ENCODE assay signal across 10 cellular contexts in the genomic region with DNA sequence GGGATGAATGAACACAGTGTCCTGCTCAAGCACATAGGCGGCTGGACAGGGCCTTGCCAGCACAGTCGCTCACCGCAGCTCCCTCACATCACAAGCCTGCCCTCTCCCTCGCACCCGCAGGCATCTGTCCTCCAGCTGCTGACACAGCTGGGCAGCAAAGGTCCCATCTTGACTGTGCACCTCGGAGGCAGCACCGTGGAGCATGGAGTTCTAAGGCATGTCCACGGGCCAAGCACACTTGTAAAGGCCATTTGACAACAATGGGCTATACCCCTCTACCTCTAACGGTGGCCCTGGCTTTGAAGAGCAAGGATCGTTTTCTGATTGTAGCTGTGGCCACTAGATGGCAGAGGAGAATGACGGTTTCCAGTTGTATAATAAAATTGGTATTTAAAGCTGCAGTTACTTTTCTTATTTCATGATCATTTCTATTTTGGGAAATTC. TPM values are rescaled to one million over a fixed set of nuclear protein-coding genes. Genes with fewer than 3 reads are reported as not detected.
DNase-seq lines count a peak whose midpoint lies in the region; TF ChIP-seq lines count a peak whose summit lies in the region.
"Had no signal": no experiment of that assay in that cellular context is flagged by ENCODE, and none has a peak within 500 bp of the region (broad histone marks: within the 10 kb centered on the region; RNA-seq: fewer than 3 reads in every experiment).

No MANE protein-coding gene starts in this region.

- H3K27ac Mint-ChIP-seq in osteocyte (ENCODE audit: unreplicated experiment), result no peak overlapping the region

- H3K36me3 ChIP-seq in HAP-1 (replicated peaks), result peaks cover 4% of the 10 kb centered on the region
- H3K36me3 ChIP-seq: BLaER1 treated with 17β-estradiol and CSF1 and Interleukin-3, amounts not matched to agents 10 nM and 100 nM; neutrophil had no signal

- peaks cover 19% of the 10 kb centered on the region for H3K4me1 Mint-ChIP-seq in osteocyte (ENCODE audit: unreplicated experiment)

- peaks cover 7% of the 10 kb centered on the region for H3K36me3 Mint-ChIP-seq in osteocyte (ENCODE audit: unreplicated experiment)

- peak; percentile 49 for DNase-seq in DMS53 (lab: John Stamatoyannopoulos, UW)
- DNase-seq in DMS53 treated with DMSO at 0.1 percent for 48 hours (lab: John Stamatoyannopoulos, UW; ENCODE audit: unreplicated experiment), result no peak
- peak; percentile 32 to 48 for DNase-seq in HAP-1 (ENCODE audit: low spot score in 2 of 2)
- DNase-seq in SW480 (ENCODE audit: low spot score), result peak; percentile 36
- peak; percentile 43 for DNase-seq in fibroblast of the aortic adventitia (ENCODE audit: low read depth)
- DNase-seq in osteocyte (ENCODE audit: extremely low spot score, unreplicated experiment), result no peak
- DNase-seq in posterior vena cava (ENCODE audit: low spot score), result no peak
- no peak for DNase-seq in NCI-H128 (lab: John Stamatoyannopoulos, UW; ENCODE audit: unreplicated experiment)

- no peak overlapping the region for H3K4me3 ChIP-seq in HAP-1
- H3K4me3 ChIP-seq in fibroblast of the aortic adventitia (ENCODE audit: low read depth, low read length), result no peak overlapping the region
- H3K4me3 ChIP-seq: BLaER1 treated with 17β-estradiol and CSF1 and Interleukin-3, amounts not matched to agents 10 nM and 100 nM had no signal

- H3K4me3 Mint-ChIP-seq in osteocyte (ENCODE audit: unreplicated experiment), result no peak overlapping the region

- in situ Hi-C loops in HAP-1 (cut with MboI; ENCODE audit: low sequenced_read_pairs), result loop anchor here (5.0 to 25.0 kb wide), 3 partner anchors 224 to 586 kb away; no protein-coding TSS in a partner anchor

- peaks cover 13% of the 10 kb centered on the region for H3K4me1 ChIP-seq in HAP-1

- H3K9me3 ChIP-seq in HAP-1, result no peaks in the 10 kb centered on the region
- H3K9me3 ChIP-seq: BLaER1 treated with 17β-estradiol and CSF1 and Interleukin-3, amounts not matched to agents 10 nM and 100 nM; neutrophil had no signal

- TF ChIP-seq CTCF in fibroblast of the aortic adventitia (IDR thresholded peaks at IDR 0.05; ENCODE audit: insufficient read depth, low read length), result peak; percentile 69
- TF ChIP-seq CTCF in osteocyte (IDR thresholded peaks at IDR 0.05), result peak; percentile 75

- no peaks in the 10 kb centered on the region for H3K27me3 Mint-ChIP-seq in osteocyte (ENCODE audit: unreplicated experiment)

- no peaks in the 10 kb centered on the region for H3K9me3 Mint-ChIP-seq in osteocyte (ENCODE audit: unreplicated experiment)

- intact Hi-C loops in posterior vena cava (cut with DNase I), result loop anchor here in 1 of 2 donors (10.0 kb wide), 2 partner anchors 224 to 464 kb away; no protein-coding TSS in a partner anchor

- no peaks in the 10 kb centered on the region for H3K27me3 ChIP-seq in HAP-1 (ENCODE audit: low read depth)
- H3K27me3 ChIP-seq: neutrophil had no signal

RNA-seq across cellular contexts. Expression of a gene that starts 53.8 kb away (rescaled TPM):
- total RNA-seq in fibroblast of the aortic adventitia (ENCODE audit: low replicate concordance), result 0.54 and 3.8 TPM in 2 replicates
- 0.38 and 0.39 TPM in 2 replicates for total RNA-seq in osteocyte
- 1 to 10 TPM; 6.1 to 8.5 TPM for total RNA-seq in posterior vena cava

Comparison
In these comparisons a context has a peak if more than half of its experiments do, and no peak if none do; other contexts are left out.
1. DNase-seq: peak in DMS53 (single experiment), HAP-1 (2 of 2), SW480 (single experiment) and fibroblast of the aortic adventitia (single experiment); none in DMS53 treated with DMSO at 0.1 percent for 48 hours (single experiment), osteocyte (single experiment), posterior vena cava (single experiment) and NCI-H128 (single experiment).